In the genomic region with DNA sequence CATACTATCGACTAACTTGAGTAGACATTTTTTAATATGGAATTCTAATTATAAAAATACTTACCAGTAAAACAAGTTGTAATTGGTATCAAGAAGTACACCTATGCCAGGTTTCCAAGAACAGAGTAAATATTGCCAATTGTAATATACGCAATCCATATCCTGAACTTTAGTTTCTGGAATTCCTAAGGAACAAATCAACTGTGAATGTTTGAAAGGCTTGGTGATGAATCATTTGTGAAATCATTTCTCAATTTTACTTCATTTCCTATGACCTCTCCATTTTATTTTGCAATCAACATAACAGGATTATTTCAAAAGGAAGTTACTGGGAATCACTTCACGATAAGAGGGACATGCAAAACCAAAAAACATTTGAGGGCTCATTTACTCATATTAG, we compare ENCODE assay signal across 26 cellular contexts. TPM values are rescaled to one million over a fixed set of nuclear protein-coding genes. Genes with fewer than 3 reads are reported as not detected.
DNase-seq lines count a peak whose midpoint lies in the region; ATAC-seq, FAIRE-seq and TF ChIP-seq lines count a peak whose summit lies in the region.
"Had no signal": no experiment of that assay in that cellular context is flagged by ENCODE, and none has a peak within 500 bp of the region (broad histone marks: within the 10 kb centered on the region; RNA-seq: fewer than 3 reads in every experiment).

No MANE protein-coding gene starts in this region.

- DNase-seq in A549 (ENCODE audit: low read depth in 1 of 2, low spot score in 1 of 2) = peak in 1 of 2 experiments; percentile 1
- peak; percentile 57 for DNase-seq in IMR-90
- DNase-seq in bronchial epithelial cell (ENCODE audit: low read depth) = peak; percentile 90
- DNase-seq in fibroblast of peridontal ligament (ENCODE audit: extremely low read depth) = peak; percentile 64
- no peak for DNase-seq in body of pancreas
- no peak for DNase-seq in NCI-H526 treated with DMSO at 0.1 percent for 48 hours (lab: John Stamatoyannopoulos, UW)
- DNase-seq in activated T-cell treated with anti-CD3 and anti-CD28 coated beads, Interleukin-2, amount 50 U/mL, for 1 hour = no peak
- DNase-seq: 8988T; activated CD8-positive, alpha-beta T cell treated with anti-CD3 and anti-CD28 coated beads for 36 hours; activated effector memory CD4-positive, alpha-beta T cell treated with Interleukin-2 at 50 U/mL for 16 hours; activated naive CD8-positive, alpha-beta T cell treated with anti-CD3 and anti-CD28 coated beads, Interleukin-2, amount 10 ng/mL, durations not matched to agents 7 days and 5 days; CD8-positive, alpha-beta memory T cell; DMS 273 treated with DMSO at 0.1 percent for 48 hours; effector CD4-positive, alpha-beta T cell; kidney glomerular epithelial cell; NCI-H1105 treated with DMSO at 0.1 percent for 48 hours; NCI-H1930; stimulated activated CD4-positive, alpha-beta T cell treated with anti-CD3 and anti-CD28 coated beads, Interleukin-2, amount 100 ng/mL, for 24 hours; stomach; tibial artery had no signal

- no peak overlapping the region for H3K23ac ChIP-seq in IMR-90 (ENCODE audit: low read depth, low read length)

- WGBS in A549 (ENCODE audit: missing lambda C conversion rate) = 5% methylated on average over 3 of the region's 3 CpGs
- no CpG with 5 or more reads among the region's 3 CpGs for WGBS in IMR-90 (ENCODE audit: extremely low coverage in 2 of 2, insufficient read length in 1 of 2), 2 experiments
- WGBS in body of pancreas, 2 donors = 48 to 54% methylated on average over 3 of the region's 3 CpGs

- POLR2A ChIA-PET in A549 (lab: Yijun Ruan, JAX) (no interaction called here), IMR-90 (lab: Charles Lee; ENCODE audit: unreplicated experiment) (no interaction called here)

- H3K9me3 ChIP-seq in A549 (no peaks in the 10 kb centered on the region), IMR-90 (ENCODE audit: control insufficient read depth, insufficient read depth, low read length) (no peaks in the 10 kb centered on the region), body of pancreas (no peaks in the 10 kb centered on the region)
- H3K9me3 ChIP-seq: stomach, tibial artery had no signal

- no peaks in the 10 kb centered on the region for H3K79me1 ChIP-seq in IMR-90 (ENCODE audit: low read depth in 1 of 2, low read length in 2 of 2)

- no peak overlapping the region for H3K14ac ChIP-seq in IMR-90 (replicated peaks; ENCODE audit: low read depth, low read length)

- intact Hi-C loops in IMR-90 (cut with micrococcal nuclease) = no loop called here
- intact Hi-C loops in body of pancreas (cut with DNase I) = no loop called here

- no peak overlapping the region for H2BK20ac ChIP-seq in IMR-90 (ENCODE audit: low read depth, low read length)

- in situ Hi-C loops in IMR-90 (cut with MboI; ENCODE audit: low sequenced_read_pairs) = no loop called here

- dilution Hi-C loops in IMR-90 (cut with HindIII; ENCODE audit: low sequenced_read_pairs, unreplicated experiment) = no loop called here

- H3K4me2 ChIP-seq in A549 (no peak overlapping the region), IMR-90 (ENCODE audit: low read depth, low read length) (no peak overlapping the region)

- no peak overlapping the region for H2BK15ac ChIP-seq in IMR-90 (ENCODE audit: low read depth, low read length)

- no peak overlapping the region for H3K18ac ChIP-seq in IMR-90 (ENCODE audit: low read depth, low read length)

- CTCF ChIA-PET in A549 (lab: Yijun Ruan, JAX) = no interaction called here
- CTCF ChIA-PET in IMR-90 (lab: Yijun Ruan, JAX) = no interaction called here

- H2BK120ac ChIP-seq in IMR-90 (ENCODE audit: low read depth, low read length) = no peak overlapping the region

- H4K5ac ChIP-seq in IMR-90 (ENCODE audit: low read depth, low read length) = no peak overlapping the region

- H3K36me3 ChIP-seq in IMR-90 (ENCODE audit: control insufficient read depth, insufficient read depth, low read length) = no peaks in the 10 kb centered on the region
- H3K36me3 ChIP-seq in bronchial epithelial cell (ENCODE audit: control insufficient read depth, insufficient read depth, low read length) = no peaks in the 10 kb centered on the region
- no peaks in the 10 kb centered on the region for H3K36me3 ChIP-seq in body of pancreas (replicated peaks in 1 of 2; ENCODE audit: insufficient read depth in 1 of 2, low read depth in 2 of 2)
- H3K36me3 ChIP-seq: stomach, tibial artery had no signal

- H3K27ac ChIP-seq in A549 (no peak overlapping the region), IMR-90 (ENCODE audit: insufficient read depth, low read length) (no peak overlapping the region), body of pancreas (no peak overlapping the region)
- H3K27ac ChIP-seq: SK-N-MC, stomach, tibial artery had no signal

- no peaks in the 10 kb centered on the region for H3K9me1 ChIP-seq in IMR-90 (ENCODE audit: insufficient read depth, low read length)

- ATAC-seq in A549 (no peak), IMR-90 (ENCODE audit: low read depth) (peak; percentile 37), body of pancreas (no peak), GM21423 (IDR thresholded peaks at IDR 0.05; ENCODE audit: unreplicated experiment) (no peak)
- ATAC-seq: activated CD8-positive, alpha-beta T cell treated with anti-CD3 and anti-CD28 coated beads for 36 hours had no signal

- no peak overlapping the region for H2AFZ ChIP-seq in IMR-90 (replicated peaks; ENCODE audit: low read length, poor library complexity)

- H3K4me1 ChIP-seq in A549 = no peaks in the 10 kb centered on the region
- H3K4me1 ChIP-seq in IMR-90 (ENCODE audit: control insufficient read depth, insufficient read depth, low read length) = no peaks in the 10 kb centered on the region
- H3K4me1 ChIP-seq in body of pancreas = no peaks in the 10 kb centered on the region
- H3K4me1 ChIP-seq: stomach, tibial artery had no signal

- H4K20me1 ChIP-seq in IMR-90 (ENCODE audit: insufficient read depth, low read length) = no peaks in the 10 kb centered on the region

- H4K91ac ChIP-seq in IMR-90 (ENCODE audit: insufficient read depth, low read depth, low read length) = no peak overlapping the region

- TF ChIP-seq CTCF in A549 (IDR thresholded peaks at IDR 0.05) (no peak), IMR-90 (conservative IDR thresholded peaks at IDR 0.05; ENCODE audit: low read depth, low read length) (no peak), bronchial epithelial cell (IDR thresholded peaks at IDR 0.05; ENCODE audit: insufficient read depth, low read length, severe bottlenecking) (no peak), body of pancreas (IDR thresholded peaks at IDR 0.05) (no peak)

- H3K56ac ChIP-seq in IMR-90 (ENCODE audit: extremely low read depth, insufficient read depth, low read length) = no peak overlapping the region

- no peak for TF ChIP-seq EP300 in A549 (IDR thresholded peaks at IDR 0.05)

- TF ChIP-seq RAD21 in A549 (conservative IDR thresholded peaks at IDR 0.05 in 1 of 2, IDR thresholded peaks at IDR 0.05 in 1 of 2) (no peak), IMR-90 (IDR thresholded peaks at IDR 0.05; ENCODE audit: low read length) (no peak)

- TF ChIP-seq POLR2A in A549 (IDR thresholded peaks at IDR 0.05; ENCODE audit: low read length) (no peak), IMR-90 (IDR thresholded peaks at IDR 0.05; ENCODE audit: low read depth, low read length) (no peak), body of pancreas (IDR thresholded peaks at IDR 0.05) (no peak)

- no peak overlapping the region for H2AK9ac ChIP-seq in IMR-90 (replicated peaks; ENCODE audit: low read depth, low read length, poor library complexity)

- FAIRE-seq in A549 (lab: Jason Lieb, UNC) (peak; percentile 7), bronchial epithelial cell (lab: Jason Lieb, UNC) (no peak)
- FAIRE-seq: H1 had no signal

- H3K4ac ChIP-seq in IMR-90 (ENCODE audit: low read depth, low read length) = no peak overlapping the region

- no peak overlapping the region for H3K9ac ChIP-seq in IMR-90 (ENCODE audit: low read depth, low read length)

- peak overlapping the region; percentile 15 for H2BK5ac ChIP-seq in IMR-90 (ENCODE audit: low read depth, low read length, poor library complexity, severe bottlenecking)

- no peak overlapping the region for H4K8ac ChIP-seq in IMR-90 (ENCODE audit: low read depth in 2 of 2, low read length in 2 of 2)

- H2AK5ac ChIP-seq in IMR-90 (ENCODE audit: low read depth, low read length) = no peak overlapping the region

- no peaks in the 10 kb centered on the region for H3K27me3 ChIP-seq in IMR-90 (ENCODE audit: control insufficient read depth, insufficient read depth, low read length)
- H3K27me3 ChIP-seq in bronchial epithelial cell (ENCODE audit: control insufficient read depth, insufficient read depth, low read length) = no peaks in the 10 kb centered on the region
- no peaks in the 10 kb centered on the region for H3K27me3 ChIP-seq in body of pancreas
- H3K27me3 ChIP-seq: tibial artery had no signal

- no TSS peak for BruUV-seq in IMR-90 (replicated peaks; lab: Mats Ljungman, UMichigan)

- H3K4me3 ChIP-seq in A549 = no peak overlapping the region
- no peak overlapping the region for H3K4me3 ChIP-seq in IMR-90 (ENCODE audit: insufficient read depth, low read depth, low read length)
- no peak overlapping the region for H3K4me3 ChIP-seq in bronchial epithelial cell (ENCODE audit: low read depth, low read length)
- H3K4me3 ChIP-seq in body of pancreas = no peak overlapping the region
- H3K4me3 ChIP-seq: lung, SK-N-MC, stomach, tibial artery had no signal

TF ChIP-seq in A549, 52 proteins besides CTCF, POLR2A, EP300 and RAD21:
- TF ChIP-seq FOSL2 (IDR thresholded peaks at IDR 0.05) = 0 out of 2 replicates have a peak, but pooled peaks have one; percentile 11
- TF ChIP-seq FOSL2 (CRISPR knock-in tag; IDR thresholded peaks at IDR 0.05) = peak; percentile 43; the same call in 1 of the 2 replicates
- TF ChIP-seq CEBPB (IDR thresholded peaks at IDR 0.05) = no peak

TF ChIP-seq in IMR-90, 13 proteins besides CTCF, POLR2A, EP300 and RAD21:
- TF ChIP-seq NFE2L2 (IDR thresholded peaks at IDR 0.05; ENCODE audit: low read depth, low read length) (no peak), CEBPB (IDR thresholded peaks at IDR 0.05; ENCODE audit: low read depth, low read length) (peak; percentile 77), MAFK (IDR thresholded peaks at IDR 0.05; ENCODE audit: low read depth, low read length) (no peak), FOS (IDR thresholded peaks at IDR 0.05; ENCODE audit: low read depth, low read length) (no peak)

RNA-seq across cellular contexts. Expression of gene IL13RA2, which starts 3.7 kb away (rescaled TPM):
- not detected in 2 replicates for polyA plus RNA-seq in A549 (2011; rRNA removed)
- polyA plus RNA-seq in A549 (2012; cell fraction: cytosol; rRNA removed) = not detected in 2 replicates
- not detected in 2 replicates for polyA plus RNA-seq in A549 (2012; cell fraction: nucleus; rRNA removed)
- polyA plus RNA-seq in A549 (2017; fragmentation: RNase III; extraction: RNeasy Plus Mini Kit Qiagen cat#74134 plus additional on column Dnase treatment) = not detected in 3 replicates
- polyA minus RNA-seq in A549 (2011; rRNA and poly(A)+ RNA removed) = not detected in 2 replicates
- under 0.01 and 0.28 TPM in 2 replicates for total RNA-seq in IMR-90 (2012; rRNA removed)
- 0.10 and 0.14 TPM in 2 replicates for polyA plus RNA-seq in IMR-90 (2012; rRNA removed)
- not detected in 2 replicates for polyA plus RNA-seq in IMR-90 (2012; cell fraction: cytosol; rRNA removed)
- polyA plus RNA-seq in IMR-90 (2012; cell fraction: nucleus; rRNA removed; ENCODE audit: low replicate concordance) = not detected in 2 replicates
- 15.4 and 17.1 TPM in 2 replicates for total RNA-seq in bronchial epithelial cell
- total RNA-seq in body of pancreas = under 1 TPM in 1 of 2 donors, not detected in 1; 0.78 TPM
- total RNA-seq: activated CD8-positive, alpha-beta T cell treated with anti-CD3 and anti-CD28 coated beads for 36 hours; activated naive CD8-positive, alpha-beta T cell treated with anti-CD3 and anti-CD28 coated beads, Interleukin-2, amount 10 ng/mL, durations not matched to agents 7 days and 5 days; CD8-positive, alpha-beta memory T cell; H1; osteocyte; T-helper 2 cell treated with Interferon-gamma antibody and Interleukin-4, amounts not matched to agents 100 ng/mL and 5 ng/mL, for 36 hours had no signal
- polyA plus RNA-seq: CD8-positive, alpha-beta memory T cell; H1 had no signal

Comparison
In these comparisons a context has a peak if more than half of its experiments do, and no peak if none do; other contexts are left out.
1. DNase-seq: peak in IMR-90 (single experiment), bronchial epithelial cell (single experiment) and fibroblast of peridontal ligament (single experiment); none in body of pancreas (0 of 4), NCI-H526 treated with DMSO at 0.1 percent for 48 hours (single experiment) and activated T-cell treated with anti-CD3 and anti-CD28 coated beads, Interleukin-2, amount 50 U/mL, for 1 hour (single experiment).